In genomic region chr3:149494022-149494758, GRCh38 we compare ENCODE assay signal across 8 cellular contexts. TPM values are rescaled to one million over a fixed set of nuclear protein-coding genes. Genes with fewer than 3 reads are reported as not detected.
DNase-seq lines count a peak whose midpoint lies in the region; ATAC-seq, FAIRE-seq and TF ChIP-seq lines count a peak whose summit lies in the region.

No MANE protein-coding gene starts in this region.

- peak overlapping the region; percentile 90 for H2AFZ ChIP-seq in HepG2 (ENCODE audit: low read length)

- peak overlapping the region; percentile 95 for H3K4me2 ChIP-seq in HepG2 (ENCODE audit: low read depth, low read length)

- no peak; a peak in 1 of 4 replicates for TF ChIP-seq POLR2A in HepG2 (IDR thresholded peaks at IDR 0.05; ENCODE audit: insufficient read depth in 1 of 2, low read depth in 2 of 2, low read length in 2 of 2)

- TF ChIP-seq CTCF in choroid plexus epithelial cell (conservative IDR thresholded peaks at IDR 0.05; ENCODE audit: low read depth, low read length) (peak; percentile 96), HepG2 (CRISPR knock-in tag; IDR thresholded peaks at IDR 0.05) (peak; percentile 91)

- H3K9me3 ChIP-seq in HepG2 (ENCODE audit: low read length): no peaks in the 10 kb centered on the region

- H3K36me3 ChIP-seq in HepG2 (replicated peaks in 1 of 2; ENCODE audit: control insufficient read depth in 1 of 2, insufficient read depth in 2 of 2, low read length in 2 of 2): no peaks in the 10 kb centered on the region

- TF ChIP-seq EP300 in HepG2 (IDR thresholded peaks at IDR 0.05; ENCODE audit: low read depth in 2 of 2, low read length in 2 of 2) (no peak), HepG2 (CRISPR knock-in tag; IDR thresholded peaks at IDR 0.05; ENCODE audit: borderline replicate concordance) (no peak)

- H4K20me1 ChIP-seq in HepG2 (ENCODE audit: insufficient read depth, low read length): no peaks in the 10 kb centered on the region

- POLR2A ChIA-PET in HepG2 (lab: Yijun Ruan, JAX): interaction anchor here (1.0 to 1.2 kb wide), 2 partner anchors 138 to 364 kb away, joined by 3 read pairs; no protein-coding TSS in a partner anchor

- CTCF ChIA-PET in HepG2 (lab: Yijun Ruan, JAX; ENCODE audit: low intra/inter-chr PET ratio, low total read pairs): interaction anchor here (1.3 to 2.6 kb wide), 6 partner anchors 18 to 314 kb away, joined by 4 to 12 read pairs (median 8); no protein-coding TSS in a partner anchor

- WGBS in HepG2 (ENCODE audit: low lambda C conversion rate): 23% methylated on average over 11 of the region's 11 CpGs

- peak; percentile 70 for TF ChIP-seq RAD21 in HepG2 (CRISPR knock-in tag; IDR thresholded peaks at IDR 0.05)

- H3K4me3 ChIP-seq in choroid plexus epithelial cell (ENCODE audit: low read depth, low read length) (no peak overlapping the region), HepG2 (replicated peaks in 1 of 3; ENCODE audit: insufficient read depth in 1 of 3, low read depth in 2 of 3, low read length in 3 of 3) (peak overlapping the region; percentile 46 to 65 (median 62))

- ATAC-seq in HepG2: peak; percentile 88

- FAIRE-seq in HTR-8/SVneo (lab: Jason Lieb, UNC): no peak
- peak; percentile 87 for FAIRE-seq in HepG2 (lab: Jason Lieb, UNC)

- DNase-seq in NCI-H187 (lab: John Stamatoyannopoulos, UW) (peak; percentile 15 to 22), NCI-H187 treated with DMSO at 0.1 percent for 48 hours (lab: John Stamatoyannopoulos, UW) (no peak), HTR-8/SVneo (ENCODE audit: insufficient read length, low spot score) (peak; percentile 53), RPMI8226 (peak; percentile 72), choroid plexus epithelial cell (ENCODE audit: low read depth) (peak; percentile 87), HepG2 (ENCODE audit: low spot score) (peak; percentile 64), superior temporal gyrus (ENCODE audit: extremely low spot score) (peak; percentile 83), posterior vena cava (ENCODE audit: low spot score) (no peak)

- H3K9ac ChIP-seq in HepG2 (ENCODE audit: insufficient read depth, low read depth, low read length): peak overlapping the region; percentile 59

- in situ Hi-C loops in HepG2 (cut with HindIII; ENCODE audit: extremely low pct_ligation_motif_present, low pct_unique_long_range_greater_than_20kb): no loop called here

- intact Hi-C loops in HepG2 (cut with micrococcal nuclease; ENCODE audit: unreplicated experiment) (loop anchor here (1.0 to 5.0 kb wide), 2 partner anchors 202 to 277 kb away; no protein-coding TSS in a partner anchor), posterior vena cava (cut with DNase I) (loop anchor here in 1 of 2 donors (10.0 kb wide), 1 partner anchor 379 kb away; no protein-coding TSS in a partner anchor)

- no peaks in the 10 kb centered on the region for H3K79me2 ChIP-seq in HepG2 (ENCODE audit: insufficient read depth, low read length)

- peak overlapping the region; percentile 66 for H3K27ac ChIP-seq in HepG2 (ENCODE audit: extremely low read length, insufficient read depth, low read length)

- BruUV-seq in HepG2 (replicated peaks; lab: Mats Ljungman, UMichigan): TSS peak; percentile 85

- H3K4me1 ChIP-seq in HepG2 (ENCODE audit: insufficient read depth, low read length): peaks cover 47% of the 10 kb centered on the region

- H3K27me3 ChIP-seq in HepG2 (ENCODE audit: control insufficient read depth in 1 of 2, insufficient read depth in 2 of 2, low read length in 2 of 2): no peaks in the 10 kb centered on the region

TF ChIP-seq in HepG2, 621 proteins besides CTCF, POLR2A, EP300 and RAD21 (continues in another document):
- TF ChIP-seq PATZ1 (CRISPR knock-in tag; IDR thresholded peaks at IDR 0.05) (no peak), THAP7 (CRISPR knock-in tag; IDR thresholded peaks at IDR 0.05) (no peak), ZNF800 (CRISPR knock-in tag; IDR thresholded peaks at IDR 0.05) (0 out of 2 replicates have a peak, but pooled peaks have one; percentile 0), ZNF614 (CRISPR knock-in tag; IDR thresholded peaks at IDR 0.05; ENCODE audit: borderline replicate concordance) (0 out of 2 replicates have a peak, but pooled peaks have one; percentile 59), KDM3A (CRISPR knock-in tag; IDR thresholded peaks at IDR 0.05; ENCODE audit: low read depth) (0 out of 2 replicates have a peak, but pooled peaks have one; percentile 17), TEF (CRISPR knock-in tag; IDR thresholded peaks at IDR 0.05) (no peak), ELF1 (CRISPR knock-in tag; IDR thresholded peaks at IDR 0.05) (no peak), PBX3 (CRISPR knock-in tag; IDR thresholded peaks at IDR 0.05; ENCODE audit: borderline replicate concordance) (no peak)

RNA-seq across cellular contexts. Expression of gene TM4SF4, which starts 19.7 kb away (rescaled TPM):
- total RNA-seq in HepG2 (2016; rRNA removed; fragmentation: Illumina TruSeq; extraction: Trizol) (0.77 and 0.95 TPM in 2 replicates), posterior vena cava (under 1 TPM; 0.57 to 0.60 TPM)
- total RNA-seq in HepG2 (2016; cell fraction: cytosol; rRNA removed; fragmentation: Illumina TruSeq; extraction: Trizol; ENCODE audit: low read depth): 0.91 TPM in 1 of 2 replicates, not detected in the other
- 0.34 and 1.4 TPM in 2 replicates for total RNA-seq in HepG2 (2016; cell fraction: insoluble cytoplasmic fraction; rRNA removed; fragmentation: Illumina TruSeq; extraction: Trizol)
- total RNA-seq in HepG2 (2016; cell fraction: membrane; rRNA removed; fragmentation: Illumina TruSeq; extraction: Trizol): 0.59 and 0.62 TPM in 2 replicates
- total RNA-seq in HepG2 (2016; cell fraction: nucleus; rRNA removed; fragmentation: Illumina TruSeq; extraction: Trizol): 0.75 and 1.1 TPM in 2 replicates
- 0.63 and 0.89 TPM in 2 replicates for polyA plus RNA-seq in HepG2 (2011; rRNA removed)
- 0.90 and 1.1 TPM in 2 replicates for polyA plus RNA-seq in HepG2 (2011; cell fraction: cytosol; rRNA removed)
- 0.66 TPM in 1 of 2 replicates, not detected in the other for polyA plus RNA-seq in HepG2 (2011; cell fraction: nucleus; rRNA removed)
- 0.47 and 0.86 TPM in 2 replicates for polyA plus RNA-seq in HepG2 (2012)
- 0.21 and 0.29 TPM in 2 replicates for polyA plus RNA-seq in HepG2 (2016; cell fraction: cytosol; fragmentation: Illumina TruSeq; extraction: Trizol; ENCODE audit: low read depth)
- polyA plus RNA-seq in HepG2 (2016; cell fraction: insoluble cytoplasmic fraction; fragmentation: Illumina TruSeq; extraction: Trizol; ENCODE audit: low read depth): 0.45 and 0.89 TPM in 2 replicates
- 0.15 and 0.21 TPM in 2 replicates for polyA plus RNA-seq in HepG2 (2016; cell fraction: membrane; fragmentation: Illumina TruSeq; extraction: Trizol; ENCODE audit: low read depth)
- 0.72 and 1.8 TPM in 2 replicates for polyA plus RNA-seq in HepG2 (2016; cell fraction: nucleus; fragmentation: Illumina TruSeq; extraction: Trizol; ENCODE audit: insufficient read depth, low read depth)
- polyA minus RNA-seq in HepG2 (2011; rRNA and poly(A)+ RNA removed; ENCODE audit: low replicate concordance): 0.36 TPM in 1 of 2 replicates, not detected in the other
- 1.3 TPM in 1 of 2 replicates, not detected in the other for polyA minus RNA-seq in HepG2 (2011; cell fraction: cytosol; rRNA and poly(A)+ RNA removed)
- polyA minus RNA-seq in HepG2 (2011; cell fraction: nucleus; rRNA and poly(A)+ RNA removed): 1.0 and 1.6 TPM in 2 replicates

Comparison
In these comparisons a context has a peak if more than half of its experiments do, and no peak if none do; other contexts are left out.
1. DNase-seq: peak in NCI-H187 (2 of 2), HTR-8/SVneo (single experiment), RPMI8226 (single experiment), choroid plexus epithelial cell (single experiment), HepG2 (single experiment) and superior temporal gyrus (single experiment); none in NCI-H187 treated with DMSO at 0.1 percent for 48 hours (single experiment) and posterior vena cava (single experiment).